ENCODE assay signal across 14 cellular contexts in genomic region chr18:79682481-79682880, GRCh38. TPM values are rescaled to one million over a fixed set of nuclear protein-coding genes. Genes with fewer than 3 reads are reported as not detected.
A peak's percentile ranks its signal among the peaks of the same experiment; 100 is the strongest.
DNase-seq lines count a peak whose midpoint lies in the region; ATAC-seq and TF ChIP-seq lines count a peak whose summit lies in the region.
"Had no signal": no experiment of that assay in that cellular context is flagged by ENCODE, and none has a peak within 500 bp of the region (broad histone marks: within the 10 kb centered on the region; RNA-seq: fewer than 3 reads in every experiment).

No MANE protein-coding gene starts in this region.

- H4K20me1 ChIP-seq in OCI-LY1 (ENCODE audit: insufficient read depth, low read length): no peaks in the 10 kb centered on the region

- peak overlapping the region; percentile 95 for H3K27ac Mint-ChIP-seq in activated T-cell treated with anti-CD3 and anti-CD28 coated beads, Interleukin-2, amount 50 U/mL, for 24 hours
- H3K27ac Mint-ChIP-seq in progenitor cell of endocrine pancreas: no peak overlapping the region

- no peak for DNase-seq in activated T-cell treated with anti-CD3 and anti-CD28 coated beads, Interleukin-2, amount 50 U/mL, for 24 hours
- DNase-seq in activated T-cell treated with anti-CD3 and anti-CD28 coated beads for 4 hours: no peak
- no peak for DNase-seq in colonic mucosa
- DNase-seq in progenitor cell of endocrine pancreas (ENCODE audit: low spot score, unreplicated experiment): no peak
- DNase-seq in gastrocnemius medialis: no peak
- no peak for DNase-seq in Right ventricle myocardium superior
- DNase-seq in NCI-H2227 (lab: John Stamatoyannopoulos, UW; ENCODE audit: unreplicated experiment): no peak
- DNase-seq: dorsolateral prefrontal cortex, hippocampal formation, Kasumi-1, NCI-H1436 treated with DMSO at 0.1 percent for 48 hours, SK-N-SH had no signal

- H3K27me3 ChIP-seq in OCI-LY1 (ENCODE audit: insufficient read depth, low read length) (no peaks in the 10 kb centered on the region), colonic mucosa (no peaks in the 10 kb centered on the region), gastrocnemius medialis (no peaks in the 10 kb centered on the region)
- H3K27me3 ChIP-seq: dorsolateral prefrontal cortex, tibial artery had no signal

- no peak overlapping the region for H2AFZ ChIP-seq in OCI-LY1 (ENCODE audit: low read length)

- peaks cover 59% of the 10 kb centered on the region for H3K36me3 Mint-ChIP-seq in activated T-cell treated with anti-CD3 and anti-CD28 coated beads, Interleukin-2, amount 50 U/mL, for 24 hours (ENCODE audit: low read depth)
- H3K36me3 Mint-ChIP-seq in progenitor cell of endocrine pancreas (ENCODE audit: insufficient read depth): peaks cover 1% of the 10 kb centered on the region

- H3K79me2 ChIP-seq in OCI-LY1 (ENCODE audit: insufficient read depth, low read length): peaks cover 45% of the 10 kb centered on the region

- H3K27ac ChIP-seq in OCI-LY1 (ENCODE audit: low read depth, low read length, poor library complexity, severe bottlenecking) (peak overlapping the region; percentile 84), colonic mucosa (no peak overlapping the region), gastrocnemius medialis (no peak overlapping the region)
- H3K27ac ChIP-seq: dorsolateral prefrontal cortex, tibial artery had no signal

- no peaks in the 10 kb centered on the region for H3F3A ChIP-seq in OCI-LY1 (ENCODE audit: insufficient read depth, low read length)

- H3K27me3 Mint-ChIP-seq in activated T-cell treated with anti-CD3 and anti-CD28 coated beads, Interleukin-2, amount 50 U/mL, for 24 hours: no peaks in the 10 kb centered on the region
- no peaks in the 10 kb centered on the region for H3K27me3 Mint-ChIP-seq in progenitor cell of endocrine pancreas

- H3K9me3 Mint-ChIP-seq in activated T-cell treated with anti-CD3 and anti-CD28 coated beads, Interleukin-2, amount 50 U/mL, for 24 hours: no peaks in the 10 kb centered on the region
- H3K9me3 Mint-ChIP-seq in progenitor cell of endocrine pancreas (ENCODE audit: low read depth): no peaks in the 10 kb centered on the region

- ATAC-seq in gastrocnemius medialis (no peak), Right ventricle myocardium superior (ENCODE audit: poor library complexity) (no peak)

- TF ChIP-seq POLR2A in gastrocnemius medialis (IDR thresholded peaks at IDR 0.05): no peak

- H3K4me2 ChIP-seq in OCI-LY1 (ENCODE audit: low read length): peak overlapping the region; percentile 98
- H3K4me2 ChIP-seq: SK-N-SH had no signal

- 0 out of 2 replicates have a peak, but pooled peaks cover under 1% of the 10 kb centered on the region for H3K9me3 ChIP-seq in OCI-LY1 (ENCODE audit: low read length)
- H3K9me3 ChIP-seq in colonic mucosa: no peaks in the 10 kb centered on the region
- H3K9me3 ChIP-seq in gastrocnemius medialis: no peaks in the 10 kb centered on the region
- H3K9me3 ChIP-seq: SK-N-SH, tibial artery had no signal

- H3K9me2 ChIP-seq in OCI-LY1 (ENCODE audit: low read depth, low read length): no peaks in the 10 kb centered on the region
- H3K9me2 ChIP-seq: SK-N-SH had no signal

- in situ Hi-C loops in gastrocnemius medialis (cut with MboI; ENCODE audit: low sequenced_read_pairs in 4 of 4): no loop called here

- peaks cover 74% of the 10 kb centered on the region for H3K4me1 Mint-ChIP-seq in activated T-cell treated with anti-CD3 and anti-CD28 coated beads, Interleukin-2, amount 50 U/mL, for 24 hours (ENCODE audit: low read depth)
- peaks cover 36% of the 10 kb centered on the region for H3K4me1 Mint-ChIP-seq in progenitor cell of endocrine pancreas (ENCODE audit: low read depth)

- H3K4me1 ChIP-seq in OCI-LY1 (ENCODE audit: insufficient read depth, low read length, severe bottlenecking): peaks cover 62% of the 10 kb centered on the region
- H3K4me1 ChIP-seq in colonic mucosa: peaks cover 22% of the 10 kb centered on the region
- peaks cover 21 to 30% of the 10 kb centered on the region in 2 donors for H3K4me1 ChIP-seq in gastrocnemius medialis

- intact Hi-C loops in colonic mucosa (cut with DNase I): loop anchor here (5.0 kb wide), 1 partner anchor 615 kb away; the partner anchor contains the start of gene ATP9B
- intact Hi-C loops in gastrocnemius medialis (cut with DNase I; ENCODE audit: low total_unique reads): no loop called here
- intact Hi-C loops in Right ventricle myocardium superior (cut with DNase I): no loop called here

- peaks cover 9% of the 10 kb centered on the region for H3K36me3 ChIP-seq in OCI-LY1 (ENCODE audit: insufficient read depth, low read length)
- no peaks in the 10 kb centered on the region for H3K36me3 ChIP-seq in colonic mucosa
- no peaks in the 10 kb centered on the region for H3K36me3 ChIP-seq in gastrocnemius medialis

- H3K9ac ChIP-seq in OCI-LY1 (ENCODE audit: low read length): no peak overlapping the region; the same call in 1 of the 2 replicates
- H3K9ac ChIP-seq in colonic mucosa (ENCODE audit: low read depth in 2 of 2, low read length in 2 of 2): peak overlapping the region; percentile 28 to 83
- H3K9ac ChIP-seq: SK-N-SH had no signal

- H3K4me3 Mint-ChIP-seq in activated T-cell treated with anti-CD3 and anti-CD28 coated beads, Interleukin-2, amount 50 U/mL, for 24 hours: peak overlapping the region; percentile 88
- peak overlapping the region; percentile 55 for H3K4me3 Mint-ChIP-seq in progenitor cell of endocrine pancreas (ENCODE audit: low read depth)

- TF ChIP-seq CTCF in OCI-LY1 (IDR thresholded peaks at IDR 0.05; ENCODE audit: low read length): no peak
- no peak for TF ChIP-seq CTCF in colonic mucosa (IDR thresholded peaks at IDR 0.05)
- TF ChIP-seq CTCF in progenitor cell of endocrine pancreas (IDR thresholded peaks at IDR 0.05; ENCODE audit: unreplicated experiment): no peak
- no peak for TF ChIP-seq CTCF in gastrocnemius medialis (IDR thresholded peaks at IDR 0.05 in 4 of 5, conservative IDR thresholded peaks at IDR 0.05 in 1 of 5)

- H3K4me3 ChIP-seq in OCI-LY1 (ENCODE audit: low read depth, low read length, poor library complexity, severe bottlenecking) (peak overlapping the region; percentile 24), colonic mucosa (no peak overlapping the region), gastrocnemius medialis (no peak overlapping the region)
- H3K4me3 ChIP-seq: dorsolateral prefrontal cortex, tibial artery had no signal

RNA-seq across cellular contexts. Expression of gene CTDP1, which starts 2.9 kb away (rescaled TPM):
- total RNA-seq in colonic mucosa (10 to 100 TPM; 34.7 to 36.9 TPM), progenitor cell of endocrine pancreas (23.9 and 24.9 TPM in 2 replicates), gastrocnemius medialis (10 to 100 TPM; 12.3 to 21.8 (median 16.5) TPM), Right ventricle myocardium superior (8.7 TPM)
